In genomic region chr3:24142127-24142526, GRCh38 we compare ENCODE assay signal across 16 cellular contexts.
DNase-seq lines count a peak whose midpoint lies in the region; ATAC-seq and TF ChIP-seq lines count a peak whose summit lies in the region.
"Had no signal": no experiment of that assay in that cellular context is flagged by ENCODE, and none has a peak within 500 bp of the region (broad histone marks: within the 10 kb centered on the region; RNA-seq: fewer than 3 reads in every experiment).

No MANE protein-coding gene starts in this region.

- no TSS peak for BruUV-seq in A673 (replicated peaks; lab: Mats Ljungman, UMichigan)

- no peak for TF ChIP-seq CTCF in gastroesophageal sphincter (IDR thresholded peaks at IDR 0.05)
- no peak for TF ChIP-seq CTCF in body of pancreas (IDR thresholded peaks at IDR 0.05)
- TF ChIP-seq CTCF in A673 (conservative IDR thresholded peaks at IDR 0.05; ENCODE audit: low read depth, low read length), result no peak
- TF ChIP-seq CTCF in left ventricle myocardium inferior (IDR thresholded peaks at IDR 0.05; ENCODE audit: borderline replicate concordance), result no peak

- H3K9me3 ChIP-seq in gastroesophageal sphincter (no peaks in the 10 kb centered on the region), stomach smooth muscle (ENCODE audit: control insufficient read depth in 2 of 2, low read length in 2 of 2) (no peaks in the 10 kb centered on the region), body of pancreas (no peaks in the 10 kb centered on the region), A673 (ENCODE audit: low read depth, low read length, poor library complexity, severe bottlenecking) (no peaks in the 10 kb centered on the region), left ventricle myocardium inferior (replicated peaks) (no peaks in the 10 kb centered on the region)
- H3K9me3 ChIP-seq: HAP-1 had no signal

- peak overlapping the region in 3 of 4 donors; percentile 73 to 81 (median 77) for H3K27ac ChIP-seq in gastroesophageal sphincter
- peak overlapping the region; percentile 0 for H3K27ac ChIP-seq in stomach smooth muscle (ENCODE audit: low read length)
- no peak overlapping the region for H3K27ac ChIP-seq in body of pancreas
- H3K27ac ChIP-seq in A673 (ENCODE audit: low read depth, low read length, poor library complexity, severe bottlenecking), result no peak overlapping the region
- no peak overlapping the region for H3K27ac ChIP-seq in left ventricle myocardium inferior (replicated peaks)
- H3K27ac ChIP-seq: GM23248 had no signal

- no peak for TF ChIP-seq POLR2A in gastroesophageal sphincter (IDR thresholded peaks at IDR 0.05)
- no peak for TF ChIP-seq POLR2A in body of pancreas (IDR thresholded peaks at IDR 0.05)

- no peak for TF ChIP-seq EP300 in gastroesophageal sphincter (IDR thresholded peaks at IDR 0.05)

- POLR2A ChIA-PET in A673 (lab: Charles Lee; ENCODE audit: low non-redundant PET), result no interaction called here

- CTCF ChIA-PET in A673 (lab: Charles Lee), result no interaction called here

- H3K36me3 ChIP-seq in gastroesophageal sphincter, result peaks cover 0 to 33% of the 10 kb centered on the region in 2 donors
- peaks cover 6 to 13% of the 10 kb centered on the region in 2 donors for H3K36me3 ChIP-seq in stomach smooth muscle (ENCODE audit: control insufficient read depth in 2 of 2, insufficient read depth in 2 of 2, low read length in 2 of 2)
- no peaks in the 10 kb centered on the region for H3K36me3 ChIP-seq in body of pancreas (replicated peaks in 1 of 2; ENCODE audit: insufficient read depth in 1 of 2, low read depth in 2 of 2)
- H3K36me3 ChIP-seq in A673 (ENCODE audit: insufficient read depth, low read length, poor library complexity, severe bottlenecking), result no peaks in the 10 kb centered on the region
- H3K36me3 ChIP-seq in left ventricle myocardium inferior, result peaks cover 5% of the 10 kb centered on the region
- H3K36me3 ChIP-seq: HAP-1 had no signal

- ATAC-seq in gastroesophageal sphincter, result no peak
- no peak for ATAC-seq in body of pancreas

- intact Hi-C loops in body of pancreas (cut with DNase I), result no loop called here
- intact Hi-C loops in A673 (cut with micrococcal nuclease; ENCODE audit: unreplicated experiment), result no loop called here
- intact Hi-C loops in left ventricle myocardium inferior (cut with micrococcal nuclease), result no loop called here

- H3K4me3 ChIP-seq in gastroesophageal sphincter (no peak overlapping the region), stomach smooth muscle (ENCODE audit: low read length in 2 of 2) (no peak overlapping the region), body of pancreas (no peak overlapping the region), A673 (ENCODE audit: low read depth, low read length, poor library complexity, severe bottlenecking) (no peak overlapping the region), left ventricle myocardium inferior (no peak overlapping the region)
- H3K4me3 ChIP-seq: GM23248, HAP-1 had no signal

- DNase-seq in NCI-H2107 treated with DMSO at 0.1 percent for 48 hours (lab: John Stamatoyannopoulos, UW; ENCODE audit: unreplicated experiment) (peak; percentile 43), NCI-H2107 (lab: John Stamatoyannopoulos, UW) (no peak), RPMI8226 (peak; percentile 13), body of pancreas (no peak), A673 (ENCODE audit: low spot score) (no peak), left ventricle myocardium inferior (no peak)
- DNase-seq: 8988T; AML-193; CD4-positive, alpha-beta memory T cell; DMS153; DMS79; GDM1; GM23248 had no signal

- no peaks in the 10 kb centered on the region for H3K27me3 ChIP-seq in gastroesophageal sphincter
- no peaks in the 10 kb centered on the region for H3K27me3 ChIP-seq in stomach smooth muscle (ENCODE audit: control insufficient read depth in 1 of 2, insufficient read depth in 2 of 2, low read length in 2 of 2)
- no peaks in the 10 kb centered on the region for H3K27me3 ChIP-seq in body of pancreas
- no peaks in the 10 kb centered on the region for H3K27me3 ChIP-seq in A673 (replicated peaks; ENCODE audit: insufficient read depth, low read depth, low read length, poor library complexity)
- H3K27me3 ChIP-seq in left ventricle myocardium inferior (ENCODE audit: low read depth), result no peaks in the 10 kb centered on the region

- H3K9ac ChIP-seq in stomach smooth muscle (ENCODE audit: low read length in 2 of 2), result no peak overlapping the region
- H3K9ac ChIP-seq: GM23248 had no signal

- 94 to 100% methylated on average over 1 of the region's 1 CpG for WGBS in gastroesophageal sphincter (ENCODE audit: low coverage in 1 of 2), 2 donors
- 87 to 97% methylated on average over 1 of the region's 1 CpG for WGBS in body of pancreas, 2 donors

- peaks cover 13 to 72% (median 15%) of the 10 kb centered on the region in 3 donors for H3K4me1 ChIP-seq in gastroesophageal sphincter
- H3K4me1 ChIP-seq in stomach smooth muscle (ENCODE audit: control insufficient read depth, insufficient read depth, low read length), result peaks cover 34% of the 10 kb centered on the region
- H3K4me1 ChIP-seq in body of pancreas, result peaks cover 18% of the 10 kb centered on the region
- peaks cover 5% of the 10 kb centered on the region for H3K4me1 ChIP-seq in A673 (ENCODE audit: insufficient read depth, low read length, poor library complexity, severe bottlenecking)
- H3K4me1 ChIP-seq in left ventricle myocardium inferior, result peaks cover 44% of the 10 kb centered on the region
- H3K4me1 ChIP-seq: HAP-1 had no signal

Comparison
In these comparisons a context has a peak if more than half of its experiments do, and no peak if none do; other contexts are left out.
1. DNase-seq: peak in NCI-H2107 treated with DMSO at 0.1 percent for 48 hours (single experiment) and RPMI8226 (single experiment); none in NCI-H2107 (single experiment), body of pancreas (0 of 4), A673 (single experiment) and left ventricle myocardium inferior (single experiment).
2. H3K27ac ChIP-seq: peak in gastroesophageal sphincter (3 of 4) and stomach smooth muscle (single experiment); none in body of pancreas (0 of 4), A673 (single experiment) and left ventricle myocardium inferior (single experiment).